ENCODE assay signal across 14 cellular contexts in genomic region chr19:34261335-34262109, GRCh38. TPM values are rescaled to one million over a fixed set of nuclear protein-coding genes. Genes with fewer than 3 reads are reported as not detected.
A peak's percentile ranks its signal among the peaks of the same experiment; 100 is the strongest.
DNase-seq lines count a peak whose midpoint lies in the region; ATAC-seq and TF ChIP-seq lines count a peak whose summit lies in the region.
"Had no signal": no experiment of that assay in that cellular context is flagged by ENCODE, and none has a peak within 500 bp of the region (broad histone marks: within the 10 kb centered on the region; RNA-seq: fewer than 3 reads in every experiment).

No MANE protein-coding gene starts in this region.

- no peaks in the 10 kb centered on the region for H4K20me1 ChIP-seq in PC-3 (ENCODE audit: low read length)

- no peaks in the 10 kb centered on the region for H3K79me2 ChIP-seq in PC-3 (ENCODE audit: low read length)

- H3F3A ChIP-seq in PC-3 (ENCODE audit: low read length, unreplicated experiment), result no peaks in the 10 kb centered on the region

- BruUV-seq in Calu3 (replicated peaks; lab: Mats Ljungman, UMichigan) (no TSS peak), PC-3 (replicated peaks; lab: Mats Ljungman, UMichigan) (no TSS peak)

- ATAC-seq in left colon (no peak), PC-3 (no peak), HG03378 (IDR thresholded peaks at IDR 0.05; ENCODE audit: unreplicated experiment) (no peak)
- ATAC-seq: activated CD8-positive, alpha-beta T cell treated with anti-CD3 and anti-CD28 coated beads for 36 hours; natural killer cell had no signal

- POLR2A ChIA-PET in PC-3 (lab: Charles Lee; ENCODE audit: unreplicated experiment), result no interaction called here

- H3K4me3 Mint-ChIP-seq in Calu3 (ENCODE audit: low read depth, unreplicated experiment), result peak overlapping the region; percentile 31
- no peak overlapping the region for H3K4me3 Mint-ChIP-seq in osteocyte (ENCODE audit: unreplicated experiment)
- H3K4me3 Mint-ChIP-seq: activated CD8-positive, alpha-beta T cell treated with anti-CD3 and anti-CD28 coated beads for 36 hours; natural killer cell had no signal

- H2AFZ ChIP-seq in PC-3 (ENCODE audit: low read length), result no peak overlapping the region

- CTCF ChIA-PET in Calu3 (lab: Charles Lee) (interaction anchor here (0.9 to 1.9 kb wide), 2 partner anchors 29 to 36 kb away, joined by 3 to 6 read pairs; no protein-coding TSS in a partner anchor), PC-3 (lab: Charles Lee) (no interaction called here)

- H3K9me2 ChIP-seq in PC-3 (replicated peaks; ENCODE audit: low read length), result no peaks in the 10 kb centered on the region

- H3K27ac ChIP-seq in brain microvascular endothelial cell (peak overlapping the region; percentile 61), PC-3 (ENCODE audit: low read length) (no peak overlapping the region)

- peaks cover 9% of the 10 kb centered on the region for H3K36me3 Mint-ChIP-seq in Calu3 (ENCODE audit: insufficient read depth, unreplicated experiment)
- peaks cover 4% of the 10 kb centered on the region for H3K36me3 Mint-ChIP-seq in osteocyte (ENCODE audit: unreplicated experiment)
- H3K36me3 Mint-ChIP-seq: natural killer cell had no signal

- H3K27me3 Mint-ChIP-seq in Calu3 (ENCODE audit: unreplicated experiment), result no peaks in the 10 kb centered on the region
- H3K27me3 Mint-ChIP-seq in osteocyte (ENCODE audit: unreplicated experiment), result no peaks in the 10 kb centered on the region
- H3K27me3 Mint-ChIP-seq: activated CD8-positive, alpha-beta T cell treated with anti-CD3 and anti-CD28 coated beads for 36 hours had no signal

- DNase-seq in Calu3, result no peak
- peak; percentile 72 for DNase-seq in NCI-H2029 (lab: John Stamatoyannopoulos, UW)
- DNase-seq in brain microvascular endothelial cell, result no peak
- DNase-seq in osteocyte (ENCODE audit: extremely low spot score, unreplicated experiment), result no peak
- no peak for DNase-seq in left colon
- no peak for DNase-seq in PC-3
- DNase-seq: activated CD8-positive, alpha-beta T cell treated with anti-CD3 and anti-CD28 coated beads for 36 hours; activated effector memory CD4-positive, alpha-beta T cell treated with Interleukin-2 at 50 U/mL for 16 hours; natural killer cell; NCI-H2171 treated with DMSO at 0.1 percent for 48 hours; stimulated activated CD4-positive, alpha-beta T cell treated with anti-CD3 and anti-CD28 coated beads, Interleukin-4, amount 100 ng/mL, for 4 hours had no signal

- H3K27ac Mint-ChIP-seq in Calu3 (ENCODE audit: unreplicated experiment) (no peak overlapping the region), osteocyte (ENCODE audit: unreplicated experiment) (peak overlapping the region; percentile 40)
- H3K27ac Mint-ChIP-seq: activated CD8-positive, alpha-beta T cell treated with anti-CD3 and anti-CD28 coated beads for 36 hours; natural killer cell had no signal

- no peaks in the 10 kb centered on the region for H3K36me3 ChIP-seq in brain microvascular endothelial cell (replicated peaks)
- no peaks in the 10 kb centered on the region for H3K36me3 ChIP-seq in PC-3 (ENCODE audit: low read depth, low read length)
- H3K36me3 ChIP-seq: breast epithelium, HAP-1 had no signal

- H3K4me2 ChIP-seq in PC-3 (ENCODE audit: low read length), result no peak overlapping the region

- in situ Hi-C loops in brain microvascular endothelial cell (cut with HindIII; ENCODE audit: low pct_ligation_motif_present, low sequenced_read_pairs), result no loop called here

- no peak overlapping the region for H3K9ac ChIP-seq in PC-3 (ENCODE audit: low read length)

- H3K4me3 ChIP-seq in brain microvascular endothelial cell (ENCODE audit: low read depth, low read length) (no peak overlapping the region), PC-3 (ENCODE audit: low read length) (no peak overlapping the region)
- H3K4me3 ChIP-seq: HAP-1 had no signal

- intact Hi-C loops in Calu3 (cut with micrococcal nuclease; ENCODE audit: unreplicated experiment), result no loop called here
- intact Hi-C loops in left colon (cut with DNase I, micrococcal nuclease), result no loop called here
- intact Hi-C loops in PC-3 (cut with micrococcal nuclease), result no loop called here

- H3K9me3 Mint-ChIP-seq in Calu3 (ENCODE audit: low read depth, unreplicated experiment) (no peaks in the 10 kb centered on the region), osteocyte (ENCODE audit: unreplicated experiment) (no peaks in the 10 kb centered on the region)
- H3K9me3 Mint-ChIP-seq: activated CD8-positive, alpha-beta T cell treated with anti-CD3 and anti-CD28 coated beads for 36 hours; natural killer cell had no signal

- H3K9me3 ChIP-seq in PC-3 (ENCODE audit: low read length), result no peaks in the 10 kb centered on the region
- H3K9me3 ChIP-seq: breast epithelium, HAP-1 had no signal

- H3K27me3 ChIP-seq in brain microvascular endothelial cell (replicated peaks) (no peaks in the 10 kb centered on the region), PC-3 (ENCODE audit: low read length) (no peaks in the 10 kb centered on the region)
- H3K27me3 ChIP-seq: breast epithelium had no signal

- TF ChIP-seq CTCF in Calu3 (IDR thresholded peaks at IDR 0.05; ENCODE audit: unreplicated experiment) (no peak), brain microvascular endothelial cell (IDR thresholded peaks at IDR 0.05; ENCODE audit: low read depth, low read length, missing control alignments) (no peak), osteocyte (IDR thresholded peaks at IDR 0.05) (no peak), PC-3 (conservative IDR thresholded peaks at IDR 0.05; ENCODE audit: low read depth, low read length) (no peak)

- H3K4me1 ChIP-seq in PC-3 (ENCODE audit: insufficient read depth, low read length), result no peaks in the 10 kb centered on the region

- H3K4me1 Mint-ChIP-seq in Calu3 (ENCODE audit: low read depth, unreplicated experiment), result peaks cover 46% of the 10 kb centered on the region
- peaks cover 44% of the 10 kb centered on the region for H3K4me1 Mint-ChIP-seq in osteocyte (ENCODE audit: unreplicated experiment)

RNA-seq across cellular contexts. Expression of gene GARRE1, which starts 7.2 kb away (rescaled TPM):
- total RNA-seq in Calu3 (2022), result 18.0 and 19.9 TPM in 2 replicates
- 29.5 and 33.5 TPM in 2 replicates for total RNA-seq in osteocyte
- 10 to 100 TPM; 19.6 to 22.0 TPM for total RNA-seq in left colon
- 6.1 and 6.3 TPM in 2 replicates for total RNA-seq in PC-3 (2014; rRNA removed)
